ENCODE assay signal across 11 cellular contexts in the genomic region with DNA sequence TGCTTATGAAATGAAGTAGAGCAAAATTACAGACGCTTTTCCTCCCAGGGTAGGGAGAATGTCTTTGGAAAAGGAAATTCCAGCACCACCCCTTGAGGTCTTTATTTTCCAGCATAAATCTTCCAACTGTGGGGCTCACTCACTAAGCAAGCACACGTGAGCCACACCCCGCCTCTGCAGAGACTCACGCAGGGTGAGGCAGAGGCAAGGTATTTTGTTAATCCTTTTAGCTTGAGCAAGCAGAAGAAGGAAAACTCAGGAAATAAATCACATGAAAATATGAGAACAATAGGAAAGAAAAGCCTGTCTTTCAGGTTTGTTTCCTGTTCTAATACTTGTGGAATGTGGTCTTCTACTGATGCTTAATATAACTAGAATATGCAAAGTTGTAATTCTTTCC. TPM values are rescaled to one million over a fixed set of nuclear protein-coding genes. Genes with fewer than 3 reads are reported as not detected.
DNase-seq lines count a peak whose midpoint lies in the region; TF ChIP-seq lines count a peak whose summit lies in the region.
"Had no signal": no experiment of that assay in that cellular context is flagged by ENCODE, and none has a peak within 500 bp of the region (broad histone marks: within the 10 kb centered on the region; RNA-seq: fewer than 3 reads in every experiment).

No MANE protein-coding gene starts in this region.

- CTCF ChIA-PET in AG04450 (lab: Charles Lee), result no interaction called here

- H3K36me3 ChIP-seq in brain microvascular endothelial cell (replicated peaks) (no peaks in the 10 kb centered on the region), mesendoderm (ENCODE audit: control insufficient read depth, insufficient read depth, low read length) (no peaks in the 10 kb centered on the region)
- H3K36me3 ChIP-seq: heart right ventricle had no signal

- peak overlapping the region; percentile 18 for H3K18ac ChIP-seq in mesendoderm (ENCODE audit: low read length)

- TF ChIP-seq CTCF in AG04450 (IDR thresholded peaks at IDR 0.05; ENCODE audit: low read depth, low read length) (no peak), brain microvascular endothelial cell (IDR thresholded peaks at IDR 0.05; ENCODE audit: low read depth, low read length, missing control alignments) (no peak)

- H2BK15ac ChIP-seq in mesendoderm (replicated peaks; ENCODE audit: low read depth), result peak overlapping the region; percentile 7

- POLR2A ChIA-PET in AG04450 (lab: Yijun Ruan, JAX), result interaction anchor here (1.1 kb wide), 1 partner anchor 169 kb away, joined by 3 read pairs; a partner anchor contains a TSS

- no peak overlapping the region for H2AK5ac ChIP-seq in mesendoderm (ENCODE audit: low read length)

- H2BK5ac ChIP-seq in mesendoderm (ENCODE audit: low read length), result no peak overlapping the region

- WGBS in mesendoderm (ENCODE audit: extremely low coverage, insufficient coverage, low lambda C conversion rate), result no CpG with 5 or more reads among the region's 4 CpGs

- no peak overlapping the region for H3K4me2 ChIP-seq in mesendoderm (ENCODE audit: low read length)

- no peak overlapping the region for H3K56ac ChIP-seq in mesendoderm (ENCODE audit: low read length)

- H3K4me3 ChIP-seq in AG04450 (ENCODE audit: low read depth, low read length) (no peak overlapping the region), brain microvascular endothelial cell (ENCODE audit: low read depth, low read length) (no peak overlapping the region), mesendoderm (ENCODE audit: low read length) (no peak overlapping the region)
- H3K4me3 ChIP-seq: heart right ventricle had no signal

- H3K27me3 ChIP-seq in AG04450 (ENCODE audit: control insufficient read depth, insufficient read depth, low read length), result no peaks in the 10 kb centered on the region
- H3K27me3 ChIP-seq in brain microvascular endothelial cell (replicated peaks), result no peaks in the 10 kb centered on the region
- H3K27me3 ChIP-seq in mesendoderm (ENCODE audit: insufficient read depth, low read length, poor library complexity), result no peaks in the 10 kb centered on the region
- H3K27me3 ChIP-seq: heart right ventricle had no signal

- DNase-seq in AG04450 (ENCODE audit: low read depth, low spot score), result no peak
- peak; percentile 73 for DNase-seq in HT-29 (ENCODE audit: low spot score)
- DNase-seq in brain microvascular endothelial cell, result peak; percentile 32
- DNase-seq in mesendoderm, result peak; percentile 91
- no peak for DNase-seq in activated T-cell treated with anti-CD3 and anti-CD28 coated beads for 4 hours
- no peak for DNase-seq in NCI-H2196 (lab: John Stamatoyannopoulos, UW; ENCODE audit: unreplicated experiment)
- no peak for DNase-seq in NCI-H2171 (lab: John Stamatoyannopoulos, UW)
- DNase-seq in NCI-H510A (lab: John Stamatoyannopoulos, UW), result no peak
- DNase-seq: heart right ventricle; MM.1S; stimulated activated CD4-positive, alpha-beta T cell treated with anti-CD3 and anti-CD28 coated beads, Interleukin-15, amount 100 ng/mL, for 24 hours had no signal

- no peak overlapping the region for H4K8ac ChIP-seq in mesendoderm (ENCODE audit: low read depth, low read length)

- H3K27ac ChIP-seq in AG04450 (ENCODE audit: low read depth, low read length) (peak overlapping the region; percentile 76), brain microvascular endothelial cell (no peak overlapping the region), mesendoderm (ENCODE audit: low read depth, low read length) (no peak overlapping the region)

- no peak overlapping the region for H3K4ac ChIP-seq in mesendoderm (ENCODE audit: low read depth, low read length)

- no peaks in the 10 kb centered on the region for H3K79me1 ChIP-seq in mesendoderm (ENCODE audit: low read length)

- no peak overlapping the region for H4K5ac ChIP-seq in mesendoderm (ENCODE audit: low read length)

- H3K9me3 ChIP-seq in AG04450 (ENCODE audit: control insufficient read depth, insufficient read depth, low read length), result no peaks in the 10 kb centered on the region

- H3K9ac ChIP-seq in mesendoderm (ENCODE audit: low read length), result no peak overlapping the region

- no peak overlapping the region for H3K23ac ChIP-seq in mesendoderm (ENCODE audit: low read length)

- no peak overlapping the region for H2BK120ac ChIP-seq in mesendoderm (ENCODE audit: low read depth, low read length)

- in situ Hi-C loops in brain microvascular endothelial cell (cut with HindIII; ENCODE audit: low pct_ligation_motif_present, low sequenced_read_pairs), result no loop called here

- H3K4me1 ChIP-seq in mesendoderm (ENCODE audit: control insufficient read depth, low read depth, low read length), result peaks cover 8% of the 10 kb centered on the region

- no peaks in the 10 kb centered on the region for H3K79me2 ChIP-seq in mesendoderm (ENCODE audit: control insufficient read depth, insufficient read depth, low read length)

RNA-seq across cellular contexts. Expression of a gene that starts 4.1 kb away (rescaled TPM):
- 26.8 and 38.0 TPM in 2 replicates for polyA plus RNA-seq in AG04450 (2011; rRNA removed)
- polyA minus RNA-seq in AG04450 (2011; rRNA and poly(A)+ RNA removed), result 55.2 and 58.4 TPM in 2 replicates
- total RNA-seq in HT-29 (2014; rRNA removed; shearing (Covaris generic)), result 10.2 and 11.8 TPM in 2 replicates
- polyA plus RNA-seq in mesendoderm (2013, experiment 1 of 2), result 66.6 TPM
- polyA plus RNA-seq in mesendoderm (2013, experiment 2 of 2), result 62.9 TPM

Comparison
In these comparisons a context has a peak if more than half of its experiments do, and no peak if none do; other contexts are left out.
1. DNase-seq: peak in HT-29 (single experiment), brain microvascular endothelial cell (single experiment) and mesendoderm (single experiment); none in AG04450 (single experiment), activated T-cell treated with anti-CD3 and anti-CD28 coated beads for 4 hours (single experiment), NCI-H2196 (single experiment), NCI-H2171 (single experiment) and NCI-H510A (single experiment).